In genomic region chr1:70667771-70668170, GRCh38 we compare ENCODE assay signal across 21 cellular contexts.
A peak's percentile ranks its signal among the peaks of the same experiment; 100 is the strongest.
DNase-seq lines count a peak whose midpoint lies in the region; ATAC-seq and TF ChIP-seq lines count a peak whose summit lies in the region.
"Had no signal": no experiment of that assay in that cellular context is flagged by ENCODE, and none has a peak within 500 bp of the region (broad histone marks: within the 10 kb centered on the region; RNA-seq: fewer than 3 reads in every experiment).

No MANE protein-coding gene starts in this region.

- H3K23ac ChIP-seq in mesendoderm (ENCODE audit: low read length) = no peak overlapping the region

- H2BK15ac ChIP-seq in mesendoderm (replicated peaks; ENCODE audit: low read depth) = no peak overlapping the region

- H3K79me2 ChIP-seq in mesendoderm (ENCODE audit: control insufficient read depth, insufficient read depth, low read length) = no peaks in the 10 kb centered on the region

- TF ChIP-seq CTCF in HEK293 (tag by site-specific recombination; IDR thresholded peaks at IDR 0.05) (no peak), lung (IDR thresholded peaks at IDR 0.05; ENCODE audit: control extremely low read depth, extremely low read depth) (no peak)

- no peaks in the 10 kb centered on the region for H3K27me3 ChIP-seq in lung (ENCODE audit: control insufficient read depth, insufficient read depth)
- H3K27me3 ChIP-seq in mesendoderm (ENCODE audit: insufficient read depth, low read length, poor library complexity) = no peaks in the 10 kb centered on the region
- H3K27me3 ChIP-seq: suprapubic skin had no signal

- no peaks in the 10 kb centered on the region for H3K9me3 ChIP-seq in HEK293 (ENCODE audit: control insufficient read depth, insufficient read depth, low read depth, low read length)
- H3K9me3 ChIP-seq in lung (ENCODE audit: control insufficient read depth in 2 of 2, insufficient read depth in 1 of 2, low read length in 1 of 2) = no peaks in the 10 kb centered on the region
- H3K9me3 ChIP-seq: Caco-2, suprapubic skin had no signal

- H2BK120ac ChIP-seq in mesendoderm (ENCODE audit: low read depth, low read length) = no peak overlapping the region

- no peak overlapping the region for H4K8ac ChIP-seq in mesendoderm (ENCODE audit: low read depth, low read length)

- ATAC-seq in SK-N-SH treated with all-trans-retinoic acid at 6 μM for 48 hours (peak; percentile 71), lung (ENCODE audit: insufficient read depth, low FRiP score) (peak; percentile 53)
- ATAC-seq: activated CD8-positive, alpha-beta T cell treated with anti-CD3 and anti-CD28 coated beads, Interleukin-2, amount 10 ng/mL, durations not matched to agents 7 days and 5 days; activated naive CD4-positive, alpha-beta T cell treated with anti-CD3 and anti-CD28 coated beads, Interleukin-2, amount 50 U/mL, for 72 hours; activated T-cell treated with anti-CD3 and anti-CD28 coated beads, Interleukin-2, amount 50 U/mL, for 4 hours; natural killer cell had no signal

- H3K27ac ChIP-seq in HEK293 (ENCODE audit: extremely low read depth, low read depth, low read length) = no peak overlapping the region
- no peak overlapping the region for H3K27ac ChIP-seq in lung (ENCODE audit: low read depth in 1 of 2, low read length in 1 of 2)
- no peak overlapping the region for H3K27ac ChIP-seq in mesendoderm (ENCODE audit: low read depth, low read length)
- H3K27ac ChIP-seq: coronary artery, suprapubic skin had no signal

- H4K5ac ChIP-seq in mesendoderm (ENCODE audit: low read length) = no peak overlapping the region

- H3K4me3 ChIP-seq in HEK293 (ENCODE audit: low read depth, low read length) = no peak overlapping the region
- H3K4me3 ChIP-seq in lung = no peak overlapping the region
- H3K4me3 ChIP-seq in mesendoderm (ENCODE audit: low read length) = no peak overlapping the region
- H3K4me3 ChIP-seq: coronary artery, suprapubic skin had no signal

- H3K4ac ChIP-seq in mesendoderm (ENCODE audit: low read depth, low read length) = no peak overlapping the region

- H3K36me3 ChIP-seq in HEK293 (ENCODE audit: control insufficient read depth in 2 of 2, insufficient read depth in 1 of 2, low read length in 2 of 2) (no peaks in the 10 kb centered on the region), lung (ENCODE audit: control insufficient read depth in 2 of 2, insufficient read depth in 2 of 2, low read length in 2 of 2) (no peaks in the 10 kb centered on the region), mesendoderm (ENCODE audit: control insufficient read depth, insufficient read depth, low read length) (no peaks in the 10 kb centered on the region)
- H3K36me3 ChIP-seq: suprapubic skin had no signal

- H2AK5ac ChIP-seq in mesendoderm (ENCODE audit: low read length) = no peak overlapping the region

- CTCF ChIA-PET in HEK293 (lab: Yijun Ruan, JAX) = interaction anchor here (0.6 to 1.0 kb wide), 2 partner anchors 17 to 139 kb away, joined by 3 read pairs; no protein-coding TSS in a partner anchor

- H3K9ac ChIP-seq in mesendoderm (ENCODE audit: low read length) = no peak overlapping the region

- H3K4me1 ChIP-seq in HEK293 (ENCODE audit: control insufficient read depth, insufficient read depth, low read length) (no peaks in the 10 kb centered on the region; the same call in 1 of the 2 replicates), lung (ENCODE audit: control insufficient read depth in 2 of 2, insufficient read depth in 2 of 2, low read length in 2 of 2) (peaks cover 3 to 4% of the 10 kb centered on the region in 2 donors), mesendoderm (ENCODE audit: control insufficient read depth, low read depth, low read length) (no peaks in the 10 kb centered on the region)
- H3K4me1 ChIP-seq: Caco-2, suprapubic skin had no signal

- H2BK5ac ChIP-seq in mesendoderm (ENCODE audit: low read length) = no peak overlapping the region

- no peaks in the 10 kb centered on the region for H3K79me1 ChIP-seq in mesendoderm (ENCODE audit: low read length)

- no peak overlapping the region for H3K18ac ChIP-seq in mesendoderm (ENCODE audit: low read length)

- POLR2A ChIA-PET in HEK293 (lab: Yijun Ruan, JAX) = no interaction called here

- no peak overlapping the region for H3K56ac ChIP-seq in mesendoderm (ENCODE audit: low read length)

- DNase-seq in DMS53 (lab: John Stamatoyannopoulos, UW) = peak; percentile 93
- DNase-seq in lung (ENCODE audit: low spot score) = peak; percentile 43
- DNase-seq in NK-92 (lab: John Stamatoyannopoulos, UW; ENCODE audit: unreplicated experiment) = no peak
- DNase-seq in cerebellar cortex (ENCODE audit: low spot score) = no peak
- DNase-seq in mesendoderm = no peak
- no peak for DNase-seq in stimulated activated CD8-positive, alpha-beta memory T cell treated with anti-CD3 and anti-CD28 coated beads, Interleukin-4, amount 100 ng/mL, for 48 hours
- DNase-seq: activated CD4-positive, CD25-positive, alpha-beta regulatory T cell; activated CD8-positive, alpha-beta T cell treated with anti-CD3 and anti-CD28 coated beads, Interleukin-2, amount 10 ng/mL, durations not matched to agents 7 days and 5 days; activated T-cell treated with anti-CD3 and anti-CD28 coated beads, Interleukin-2, amount 50 U/mL, for 4 hours; Caco-2; GF-D8; Kasumi-1; mammary epithelial cell; natural killer cell; NCI-H1092 treated with DMSO at 0.1 percent for 48 hours; T-helper 2 cell had no signal

- no peak overlapping the region for H3K4me2 ChIP-seq in mesendoderm (ENCODE audit: low read length)

TF ChIP-seq in HEK293, 187 proteins besides CTCF, POLR2A, EP300 and RAD21 (continues in another document):
- peak; percentile 34; the same call in 1 of the 2 replicates for TF ChIP-seq HIC1 (tag by site-specific recombination; IDR thresholded peaks at IDR 0.05)
- no peak for TF ChIP-seq ZNF26 (tag by site-specific recombination; IDR thresholded peaks at IDR 0.05)

TF ChIP-seq in SK-N-SH treated with all-trans-retinoic acid at 6 μM for 48 hours, 23 proteins besides CTCF, POLR2A, EP300 and RAD21 (continues in another document):
- TF ChIP-seq TOX (CRISPR knock-in tag; IDR thresholded peaks at IDR 0.05; ENCODE audit: borderline replicate concordance) (peak; percentile 77; the same call in 1 of the 2 replicates), ZNF70 (CRISPR knock-in tag; IDR thresholded peaks at IDR 0.05) (no peak), POU6F1 (CRISPR knock-in tag; IDR thresholded peaks at IDR 0.05; ENCODE audit: borderline replicate concordance, low read depth) (0 out of 2 replicates have a peak, but pooled peaks have one; percentile 66), ZC3H10 (CRISPR knock-in tag; IDR thresholded peaks at IDR 0.05) (peak; percentile 80), PPARA (CRISPR knock-in tag; IDR thresholded peaks at IDR 0.05; ENCODE audit: borderline replicate concordance) (no peak), CSDC2 (CRISPR knock-in tag; IDR thresholded peaks at IDR 0.05) (no peak), ISL1 (CRISPR knock-in tag; IDR thresholded peaks at IDR 0.05) (peak; percentile 93), ZNF565 (CRISPR knock-in tag; conservative IDR thresholded peaks at IDR 0.05; ENCODE audit: low read depth) (no peak), ARNTL (CRISPR knock-in tag; IDR thresholded peaks at IDR 0.05; ENCODE audit: borderline replicate concordance, low read depth) (no peak), BACH2 (CRISPR knock-in tag; IDR thresholded peaks at IDR 0.05; ENCODE audit: borderline replicate concordance) (no peak), OSR1 (CRISPR knock-in tag; IDR thresholded peaks at IDR 0.05) (no peak), TCF4 (CRISPR knock-in tag; IDR thresholded peaks at IDR 0.05; ENCODE audit: borderline replicate concordance) (no peak), TSHZ2 (CRISPR knock-in tag; IDR thresholded peaks at IDR 0.05) (no peak), ZFP30 (CRISPR knock-in tag; IDR thresholded peaks at IDR 0.05) (no peak)

Comparison
In these comparisons a context has a peak if more than half of its experiments do, and no peak if none do; other contexts are left out.
1. DNase-seq: peak in DMS53 (single experiment) and lung (single experiment); none in NK-92 (single experiment), cerebellar cortex (single experiment), mesendoderm (single experiment) and stimulated activated CD8-positive, alpha-beta memory T cell treated with anti-CD3 and anti-CD28 coated beads, Interleukin-4, amount 100 ng/mL, for 48 hours (single experiment).